ENCODE assay signal across 8 cellular contexts in genomic region chr2:64213607-64214275, GRCh38.
DNase-seq lines count a peak whose midpoint lies in the region; ATAC-seq and TF ChIP-seq lines count a peak whose summit lies in the region.

No MANE protein-coding gene starts in this region.

- H3K36me3 Mint-ChIP-seq in Caco-2 (ENCODE audit: insufficient read depth, unreplicated experiment): no peaks in the 10 kb centered on the region

- BruUV-seq in Caco-2 (replicated peaks; lab: Mats Ljungman, UMichigan): no TSS peak

- peaks cover 26% of the 10 kb centered on the region for H3K4me1 ChIP-seq in Caco-2
- peaks cover 3% of the 10 kb centered on the region for H3K4me1 ChIP-seq in colonic mucosa
- peaks cover 3% of the 10 kb centered on the region for H3K4me1 ChIP-seq in thymus (ENCODE audit: control insufficient read depth, insufficient read depth, low read length)

- peak overlapping the region; percentile 77 for H3K27ac ChIP-seq in colonic mucosa
- peak overlapping the region; percentile 38 for H3K27ac ChIP-seq in thymus (ENCODE audit: low read depth)

- H3K9me3 ChIP-seq in Caco-2: no peaks in the 10 kb centered on the region
- H3K9me3 ChIP-seq in colonic mucosa: no peaks in the 10 kb centered on the region
- H3K9me3 ChIP-seq in thymus (ENCODE audit: control insufficient read depth): no peaks in the 10 kb centered on the region

- intact Hi-C loops in Caco-2 (cut with micrococcal nuclease; ENCODE audit: unreplicated experiment) (loop anchor here (1.0 to 5.0 kb wide), 4 partner anchors 36 to 116 kb away; partner anchors contain the start of gene PELI1), colonic mucosa (cut with DNase I) (no loop called here)

- POLR2A ChIA-PET in Caco-2 (lab: Charles Lee): interaction anchor here (0.6 to 1.2 kb wide), 3 partner anchors 14 to 160 kb away, joined by 3 to 4 read pairs (median 3); no protein-coding TSS in a partner anchor

- peak overlapping the region in 1 of 2 donors; percentile 49 for H3K9ac ChIP-seq in colonic mucosa (ENCODE audit: low read depth in 2 of 2, low read length in 2 of 2)

- 76% methylated on average over 5 of the region's 5 CpGs for WGBS in thymus

- no peak for TF ChIP-seq CTCF in Caco-2 (IDR thresholded peaks at IDR 0.05; ENCODE audit: insufficient read depth in 1 of 2, low read depth in 1 of 2, low read length in 1 of 2, severe bottlenecking in 1 of 2, unreplicated experiment in 1 of 2)
- TF ChIP-seq CTCF in colonic mucosa (IDR thresholded peaks at IDR 0.05): no peak

- H3K4me1 Mint-ChIP-seq in Caco-2 (ENCODE audit: low read depth, unreplicated experiment): peaks cover 21% of the 10 kb centered on the region

- no peak overlapping the region for H3K4me3 ChIP-seq in Caco-2 (ENCODE audit: low read depth, low read length)
- H3K4me3 ChIP-seq in colonic mucosa: no peak overlapping the region
- H3K4me3 ChIP-seq in thymus (ENCODE audit: low read length): no peak overlapping the region

- CTCF ChIA-PET in Caco-2 (lab: Charles Lee): interaction anchor here (1.0 kb wide), 1 partner anchor 41 kb away, joined by 3 read pairs; no protein-coding TSS in a partner anchor

- peak overlapping the region; percentile 28 for H3K4me3 Mint-ChIP-seq in Caco-2 (ENCODE audit: unreplicated experiment)

- H3K27me3 Mint-ChIP-seq in Caco-2 (ENCODE audit: insufficient read depth, unreplicated experiment): no peaks in the 10 kb centered on the region

- H3K36me3 ChIP-seq in Caco-2 (ENCODE audit: control insufficient read depth, insufficient read depth, low read length): no peaks in the 10 kb centered on the region; the same call in 1 of the 2 replicates
- H3K36me3 ChIP-seq in colonic mucosa: no peaks in the 10 kb centered on the region
- no peaks in the 10 kb centered on the region for H3K36me3 ChIP-seq in thymus (ENCODE audit: control insufficient read depth, insufficient read depth)

- DNase-seq in Caco-2 (no peak), colonic mucosa (no peak), AG20443 (ENCODE audit: low spot score) (no peak), DMS53 (lab: John Stamatoyannopoulos, UW) (no peak)
- DNase-seq in activated CD8-positive, alpha-beta memory T cell treated with anti-CD3 and anti-CD28 coated beads, Interleukin-2, amount 50 U/mL, for 4 hours: no peak

- ATAC-seq in GM19438 (IDR thresholded peaks at IDR 0.05; ENCODE audit: low read depth, unreplicated experiment): peak; percentile 54
- ATAC-seq in HG03442 (IDR thresholded peaks at IDR 0.05; ENCODE audit: unreplicated experiment): peak; percentile 35

- peaks cover 13% of the 10 kb centered on the region for H3K9me3 Mint-ChIP-seq in Caco-2 (ENCODE audit: unreplicated experiment)

- H3K27ac Mint-ChIP-seq in Caco-2 (ENCODE audit: unreplicated experiment): peak overlapping the region; percentile 37

- H3K27me3 ChIP-seq in Caco-2 (replicated peaks; ENCODE audit: control insufficient read depth, insufficient read depth, low read length) (no peaks in the 10 kb centered on the region), colonic mucosa (no peaks in the 10 kb centered on the region), thymus (ENCODE audit: control insufficient read depth, insufficient read depth) (no peaks in the 10 kb centered on the region)
